ENCODE assay signal across 1 cellular context in the genomic region with DNA sequence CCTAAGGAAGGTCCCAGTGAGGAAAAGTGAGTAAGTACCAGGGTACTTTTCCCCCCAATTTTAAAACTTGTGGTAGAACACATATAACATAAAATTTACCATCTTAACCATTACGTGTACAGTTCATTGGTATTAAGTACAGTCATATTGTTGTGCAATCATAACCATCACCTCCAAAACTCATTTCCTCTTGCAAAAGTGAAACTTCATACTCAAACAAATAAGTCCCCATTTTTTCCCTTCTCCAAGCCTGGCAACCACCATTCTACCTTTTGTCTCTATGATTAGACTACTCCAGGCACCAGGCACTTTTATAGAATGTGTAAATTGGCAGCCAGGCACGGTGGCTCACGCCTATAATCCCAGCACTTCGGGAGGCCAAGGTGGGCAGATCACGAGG.
TF ChIP-seq lines count a peak whose summit lies in the region.

No MANE protein-coding gene starts in this region.

TF ChIP-seq in IMR-90, 13 proteins besides CTCF, POLR2A, EP300 and RAD21:
- TF ChIP-seq MXI1 (IDR thresholded peaks at IDR 0.05; ENCODE audit: borderline replicate concordance, low read depth, low read length): no peak
- TF ChIP-seq CEBPB (IDR thresholded peaks at IDR 0.05; ENCODE audit: low read depth, low read length): peak; percentile 97
- no peak for TF ChIP-seq BHLHE40 (IDR thresholded peaks at IDR 0.05; ENCODE audit: low read depth, low read length)
